In the genomic region with DNA sequence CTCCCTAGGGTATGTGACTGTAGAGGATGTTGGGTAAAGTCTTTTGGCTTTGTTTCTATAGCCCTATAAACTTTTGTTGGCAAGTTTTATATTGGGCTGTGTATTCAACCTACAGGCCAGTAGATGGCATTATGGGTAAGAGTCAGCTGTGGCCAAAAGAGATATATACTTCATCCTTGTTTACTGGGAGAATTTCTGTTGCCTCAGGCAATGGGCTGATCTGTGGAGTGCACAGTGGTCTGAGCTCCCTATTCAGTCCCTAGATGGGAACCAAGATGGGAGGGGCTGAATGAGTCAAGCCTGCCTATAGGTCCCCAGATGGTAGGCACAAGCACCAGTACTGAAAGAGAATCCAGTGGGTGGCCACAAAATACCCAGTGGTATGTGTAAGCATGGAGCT, we compare ENCODE assay signal across 11 cellular contexts.
A peak's percentile ranks its signal among the peaks of the same experiment; 100 is the strongest.
DNase-seq lines count a peak whose midpoint lies in the region; ATAC-seq, FAIRE-seq and TF ChIP-seq lines count a peak whose summit lies in the region.
"Had no signal": no experiment of that assay in that cellular context is flagged by ENCODE, and none has a peak within 500 bp of the region (broad histone marks: within the 10 kb centered on the region; RNA-seq: fewer than 3 reads in every experiment).

No MANE protein-coding gene starts in this region.

- intact Hi-C loops in GM12878 (cut with micrococcal nuclease; ENCODE audit: unreplicated experiment): no loop called here

- POLR2A ChIA-PET in GM12878 (lab: Charles Lee): interaction anchor here (1.3 kb wide), 1 partner anchor 13 kb away, joined by 3 read pairs; no protein-coding TSS in a partner anchor

- ATAC-seq in GM12878: peak; percentile 37
- ATAC-seq in stimulated activated naive CD8-positive, alpha-beta T cell treated with anti-CD3 and anti-CD28 coated beads, Interleukin-15, Interleukin-2, amounts not matched to agents 100 U/mL and 50 U/mL, for 24 hours: no peak
- no peak for ATAC-seq in GM21529 (IDR thresholded peaks at IDR 0.05; ENCODE audit: unreplicated experiment)
- ATAC-seq: naive thymus-derived CD4-positive, alpha-beta T cell had no signal

- H3K36me3 ChIP-seq in HAP-1 (replicated peaks) (no peaks in the 10 kb centered on the region), GM12878 (ENCODE audit: control insufficient read depth in 2 of 2, insufficient read depth in 2 of 2, low read length in 1 of 2) (no peaks in the 10 kb centered on the region)

- peak; percentile 50 for TF ChIP-seq RAD21 in GM12878 (IDR thresholded peaks at IDR 0.05; ENCODE audit: insufficient read depth, low read depth, low read length)

- BruUV-seq in GM12878 (replicated peaks; lab: Mats Ljungman, UMichigan): no TSS peak

- peak; percentile 10 to 25 (median 18); a peak in 3 of 6 replicates for TF ChIP-seq CTCF in GM12878 (IDR thresholded peaks at IDR 0.05 in 2 of 3, conservative IDR thresholded peaks at IDR 0.05 in 1 of 3; ENCODE audit: control insufficient read depth in 2 of 3, extremely low read depth in 1 of 3, insufficient read depth in 1 of 3, low read depth in 3 of 3, low read length in 3 of 3)

- FAIRE-seq in GM12878 (lab: Jason Lieb, UNC): no peak

- no peak for TF ChIP-seq POLR2A in GM12878 (IDR thresholded peaks at IDR 0.05; ENCODE audit: low read depth, low read length)

- no peak overlapping the region for H3K9ac ChIP-seq in GM12878 (ENCODE audit: control insufficient read depth, insufficient read depth, low read length)

- no peaks in the 10 kb centered on the region for H4K20me1 ChIP-seq in GM12878 (ENCODE audit: control insufficient read depth, insufficient read depth)

- H3K4me3 ChIP-seq in HAP-1: no peak overlapping the region
- no peak overlapping the region for H3K4me3 ChIP-seq in GM12878

- in situ Hi-C loops in HAP-1 (cut with MboI; ENCODE audit: low sequenced_read_pairs): no loop called here
- in situ Hi-C loops in GM12878 (cut with MboI): no loop called here

- no peaks in the 10 kb centered on the region for H3K4me1 ChIP-seq in HAP-1
- no peaks in the 10 kb centered on the region for H3K4me1 ChIP-seq in GM12878 (ENCODE audit: control insufficient read depth, insufficient read depth, low read length)

- no peak for TF ChIP-seq EP300 in GM12878 (IDR thresholded peaks at IDR 0.05; ENCODE audit: borderline replicate concordance in 1 of 2, control insufficient read depth in 1 of 2, low read depth in 2 of 2, low read length in 2 of 2)

- RAD21 ChIA-PET in GM12878 (lab: Charles Lee; ENCODE audit: unreplicated experiment): no interaction called here

- H2AFZ ChIP-seq in GM12878 (ENCODE audit: control insufficient read depth, low read depth, low read length): no peak overlapping the region

- DNase-seq in HAP-1 (ENCODE audit: low spot score in 2 of 2) (peak; percentile 40 to 62), NCI-H226 (peak; percentile 54), GM12878 (ENCODE audit: low read depth, low spot score) (no peak), myocyte (ENCODE audit: low read depth) (peak; percentile 33)
- no peak for DNase-seq in stimulated activated naive CD8-positive, alpha-beta T cell treated with anti-CD3 and anti-CD28 coated beads, Interleukin-15, Interleukin-2, amounts not matched to agents 100 U/mL and 50 U/mL, for 24 hours
- DNase-seq in stimulated activated CD4-positive, alpha-beta T cell treated with anti-CD3 and anti-CD28 coated beads, Interleukin-15, amount 100 ng/mL, for 24 hours: no peak
- DNase-seq in stimulated activated CD4-positive, alpha-beta T cell treated with anti-CD3 and anti-CD28 coated beads, Interleukin-1b, Interleukin-23, amount 100 ng/mL, for 48 hours: no peak
- DNase-seq: KBM-7; naive thymus-derived CD4-positive, alpha-beta T cell; trophoblast cell had no signal

- no peak overlapping the region for H3K27ac ChIP-seq in GM12878 (ENCODE audit: control insufficient read depth, insufficient read depth)

- no peaks in the 10 kb centered on the region for H3K79me2 ChIP-seq in GM12878 (ENCODE audit: control insufficient read depth, insufficient read depth, low read length)

- CTCF ChIA-PET in GM12878 (lab: Yijun Ruan, JAX): no interaction called here

- H3K4me2 ChIP-seq in GM12878 (ENCODE audit: control insufficient read depth, insufficient read depth): no peak overlapping the region

- SMC1A ChIA-PET in GM12878 (lab: Charles Lee; ENCODE audit: uncharacterized antibody, unreplicated experiment): interaction anchor here (1.6 kb wide), 1 partner anchor 15 kb away, joined by 5 read pairs; no protein-coding TSS in a partner anchor

- no peaks in the 10 kb centered on the region for H3K27me3 ChIP-seq in HAP-1 (ENCODE audit: low read depth)
- H3K27me3 ChIP-seq in GM12878 (replicated peaks in 1 of 2; ENCODE audit: control insufficient read depth in 2 of 2, insufficient read depth in 2 of 2, low read length in 1 of 2): no peaks in the 10 kb centered on the region

- H3K9me3 ChIP-seq in HAP-1 (no peaks in the 10 kb centered on the region), GM12878 (replicated peaks; ENCODE audit: control insufficient read depth, insufficient read depth, low read length) (no peaks in the 10 kb centered on the region)

TF ChIP-seq in GM12878, 131 proteins besides CTCF, POLR2A, EP300 and RAD21:
- TF ChIP-seq NR2C2 (IDR thresholded peaks at IDR 0.05; ENCODE audit: borderline replicate concordance, control insufficient read depth, insufficient read length, low read depth) (no peak), IKZF2 (IDR thresholded peaks at IDR 0.05) (no peak), BHLHE40 (IDR thresholded peaks at IDR 0.05; ENCODE audit: borderline replicate concordance in 1 of 2, low read depth in 2 of 2, low read length in 1 of 2) (no peak), WRNIP1 (IDR thresholded peaks at IDR 0.05; ENCODE audit: borderline replicate concordance, low read depth, low read length) (no peak), TCF12 (IDR thresholded peaks at IDR 0.05; ENCODE audit: low read depth, low read length) (no peak)

Comparison
In these comparisons a context has a peak if more than half of its experiments do, and no peak if none do; other contexts are left out.
1. DNase-seq: peak in HAP-1 (2 of 2), NCI-H226 (single experiment) and myocyte (single experiment); none in GM12878 (single experiment), stimulated activated naive CD8-positive, alpha-beta T cell treated with anti-CD3 and anti-CD28 coated beads, Interleukin-15, Interleukin-2, amounts not matched to agents 100 U/mL and 50 U/mL, for 24 hours (single experiment), stimulated activated CD4-positive, alpha-beta T cell treated with anti-CD3 and anti-CD28 coated beads, Interleukin-15, amount 100 ng/mL, for 24 hours (single experiment) and stimulated activated CD4-positive, alpha-beta T cell treated with anti-CD3 and anti-CD28 coated beads, Interleukin-1b, Interleukin-23, amount 100 ng/mL, for 48 hours (single experiment).